Comparison of ENCODE assay signal across 13 cellular contexts in genomic region chr1:150881331-150882070, GRCh38. TPM values are rescaled to one million over a fixed set of nuclear protein-coding genes. Genes with fewer than 3 reads are reported as not detected.
DNase-seq lines count a peak whose midpoint lies in the region; ATAC-seq and TF ChIP-seq lines count a peak whose summit lies in the region.
"Had no signal": no experiment of that assay in that cellular context is flagged by ENCODE, and none has a peak within 500 bp of the region (broad histone marks: within the 10 kb centered on the region; RNA-seq: fewer than 3 reads in every experiment).

No MANE protein-coding gene starts in this region.

- DNase-seq in GF-D8 (lab: John Stamatoyannopoulos, UW) (peak; percentile 55), RWPE1 (ENCODE audit: low spot score) (peak; percentile 50), fibroblast of villous mesenchyme (ENCODE audit: low read depth) (peak; percentile 96), sigmoid colon (no peak), Caco-2 (no peak), iPS-NIHi11 (ENCODE audit: low spot score) (no peak)
- DNase-seq: activated T-cell treated with anti-CD3 and anti-CD28 coated beads, Interleukin-2, amount 50 U/mL, for 72 hours; NCI-H1417 treated with DMSO at 0.1 percent for 48 hours; nephron progenitor cell; T-helper 1 cell had no signal

- no peak for TF ChIP-seq CTCF in RWPE1 (conservative IDR thresholded peaks at IDR 0.05; ENCODE audit: low read depth)
- no peak for TF ChIP-seq CTCF in fibroblast of villous mesenchyme (IDR thresholded peaks at IDR 0.05; ENCODE audit: insufficient read depth, low read depth, low read length)
- TF ChIP-seq CTCF in sigmoid colon (IDR thresholded peaks at IDR 0.05), result no peak
- TF ChIP-seq CTCF in Caco-2 (IDR thresholded peaks at IDR 0.05; ENCODE audit: insufficient read depth in 1 of 2, low read depth in 1 of 2, low read length in 1 of 2, severe bottlenecking in 1 of 2, unreplicated experiment in 1 of 2), result no peak

- H3K27ac Mint-ChIP-seq in Caco-2 (ENCODE audit: unreplicated experiment), result no peak overlapping the region
- H3K27ac Mint-ChIP-seq: activated T-cell treated with anti-CD3 and anti-CD28 coated beads, Interleukin-2, amount 50 U/mL, for 72 hours; nephron progenitor cell had no signal

- H3K4me3 ChIP-seq in fibroblast of villous mesenchyme (ENCODE audit: low read depth, low read length) (no peak overlapping the region), sigmoid colon (no peak overlapping the region), Caco-2 (ENCODE audit: low read depth, low read length) (no peak overlapping the region)

- CTCF ChIA-PET in RWPE1 (lab: Yijun Ruan, JAX) (interaction anchor here (0.6 kb wide), 1 partner anchor 322 kb away, joined by 7 read pairs; no protein-coding TSS in a partner anchor), Caco-2 (lab: Charles Lee) (no interaction called here)

- POLR2A ChIA-PET in RWPE1 (lab: Yijun Ruan, JAX; ENCODE audit: low non-redundant PET), result no interaction called here
- POLR2A ChIA-PET in Caco-2 (lab: Charles Lee), result no interaction called here

- H3K36me3 ChIP-seq in sigmoid colon (no peaks in the 10 kb centered on the region), Caco-2 (ENCODE audit: control insufficient read depth, insufficient read depth, low read length) (no peaks in the 10 kb centered on the region)

- H3K27ac ChIP-seq in RWPE1, result peak overlapping the region; percentile 79
- peak overlapping the region; percentile 6 to 75 (median 40) for H3K27ac ChIP-seq in sigmoid colon

- H3K27me3 ChIP-seq in sigmoid colon (no peaks in the 10 kb centered on the region), Caco-2 (replicated peaks; ENCODE audit: control insufficient read depth, insufficient read depth, low read length) (no peaks in the 10 kb centered on the region)

- peaks cover 2% of the 10 kb centered on the region for H3K27me3 Mint-ChIP-seq in Caco-2 (ENCODE audit: insufficient read depth, unreplicated experiment)

- H3K4me1 ChIP-seq in sigmoid colon (peaks cover 0 to 6% (median 3%) of the 10 kb centered on the region in 4 donors), Caco-2 (no peaks in the 10 kb centered on the region)

- BruUV-seq in Caco-2 (replicated peaks; lab: Mats Ljungman, UMichigan), result no TSS peak

- no peaks in the 10 kb centered on the region for H3K9me3 Mint-ChIP-seq in Caco-2 (ENCODE audit: unreplicated experiment)
- H3K9me3 Mint-ChIP-seq: activated T-cell treated with anti-CD3 and anti-CD28 coated beads, Interleukin-2, amount 50 U/mL, for 72 hours; nephron progenitor cell had no signal

- WGBS in sigmoid colon, 2 donors, result 46 to 78% methylated on average over 2 of the region's 2 CpGs

- ATAC-seq in HG03159 (IDR thresholded peaks at IDR 0.05; ENCODE audit: unreplicated experiment), result no peak
- ATAC-seq in GM19324 (IDR thresholded peaks at IDR 0.05; ENCODE audit: low FRiP score, unreplicated experiment), result no peak
- ATAC-seq: activated T-cell treated with anti-CD3 and anti-CD28 coated beads, Interleukin-2, amount 50 U/mL, for 72 hours had no signal

- H3K4me3 Mint-ChIP-seq in Caco-2 (ENCODE audit: unreplicated experiment), result no peak overlapping the region
- H3K4me3 Mint-ChIP-seq: activated T-cell treated with anti-CD3 and anti-CD28 coated beads, Interleukin-2, amount 50 U/mL, for 72 hours; nephron progenitor cell had no signal

- peaks cover 9% of the 10 kb centered on the region for H3K36me3 Mint-ChIP-seq in Caco-2 (ENCODE audit: insufficient read depth, unreplicated experiment)

- H3K4me1 Mint-ChIP-seq in Caco-2 (ENCODE audit: low read depth, unreplicated experiment), result no peaks in the 10 kb centered on the region

- TF ChIP-seq EP300 in sigmoid colon (IDR thresholded peaks at IDR 0.05), result no peak

- TF ChIP-seq POLR2A in sigmoid colon (IDR thresholded peaks at IDR 0.05), result no peak

- intact Hi-C loops in sigmoid colon (cut with DNase I) (no loop called here), Caco-2 (cut with micrococcal nuclease; ENCODE audit: unreplicated experiment) (no loop called here)

- no peaks in the 10 kb centered on the region for H3K9me3 ChIP-seq in sigmoid colon
- H3K9me3 ChIP-seq in Caco-2, result no peaks in the 10 kb centered on the region

RNA-seq across cellular contexts. Expression of gene ARNT, which starts 5.1 kb away (rescaled TPM):
- 44.1 and 46.6 TPM in 2 replicates for total RNA-seq in fibroblast of villous mesenchyme
- total RNA-seq in sigmoid colon, result 10 to 100 TPM; 39.9 to 64.8 (median 56.6) TPM
- 10 to 100 TPM; 19.1 to 22.8 (median 21.5) TPM for polyA plus RNA-seq in sigmoid colon
- total RNA-seq in Caco-2 (2022), result 33.8 and 36.1 TPM in 2 replicates

RNA-seq across cellular contexts. Expression of gene CTXND2, which starts 5.4 kb away (rescaled TPM):
- total RNA-seq in fibroblast of villous mesenchyme (not detected in 2 replicates), sigmoid colon (not detected), Caco-2 (2022) (not detected in 2 replicates)
- not detected for polyA plus RNA-seq in sigmoid colon
- total RNA-seq: activated T-cell treated with anti-CD3 and anti-CD28 coated beads, Interleukin-2, amount 50 U/mL, for 72 hours; Daoy had no signal

RNA-seq across cellular contexts. Expression of gene SETDB1, which starts 44.7 kb away (rescaled TPM):
- total RNA-seq in fibroblast of villous mesenchyme (26.1 and 34.1 TPM in 2 replicates), sigmoid colon (10 to 100 TPM; 23.9 to 36.0 (median 30.3) TPM), Caco-2 (2022) (45.0 and 46.7 TPM in 2 replicates)
- 10 to 100 TPM in 1 of 3 donors, 1 to 10 TPM in 2; 5.5 to 24.5 (median 9.0) TPM for polyA plus RNA-seq in sigmoid colon

Comparison
In these comparisons a context has a peak if more than half of its experiments do, and no peak if none do; other contexts are left out.
1. DNase-seq: peak in GF-D8 (single experiment), RWPE1 (single experiment) and fibroblast of villous mesenchyme (single experiment); none in sigmoid colon (single experiment), Caco-2 (0 of 2) and iPS-NIHi11 (single experiment).